8 cellular contexts compared by ENCODE assay signal in genomic region chr17:3012926-3013581, GRCh38. TPM values are rescaled to one million over a fixed set of nuclear protein-coding genes. Genes with fewer than 3 reads are reported as not detected.
DNase-seq lines count a peak whose midpoint lies in the region; ATAC-seq, FAIRE-seq and TF ChIP-seq lines count a peak whose summit lies in the region.

No MANE protein-coding gene starts in this region.

- intact Hi-C loops in esophagus muscularis mucosa (cut with DNase I): loop anchor here (1.0 to 2.0 kb wide), 2 partner anchors 164 to 184 kb away; no protein-coding TSS in a partner anchor
- intact Hi-C loops in naive thymus-derived CD4-positive, alpha-beta T cell (cut with micrococcal nuclease): loop anchor here (1.0 kb wide), 4 partner anchors 83 to 227 kb away; no protein-coding TSS in a partner anchor

- no peaks in the 10 kb centered on the region for H3K27me3 Mint-ChIP-seq in naive thymus-derived CD4-positive, alpha-beta T cell

- H3K4me1 ChIP-seq in esophagus muscularis mucosa: peaks cover 0 to 7% (median 0%) of the 10 kb centered on the region in 4 donors
- H3K4me1 ChIP-seq in naive thymus-derived CD4-positive, alpha-beta T cell (ENCODE audit: control insufficient read depth in 2 of 2, insufficient read depth in 2 of 2, low read length in 2 of 2): no peaks in the 10 kb centered on the region

- WGBS in esophagus muscularis mucosa: 58% methylated on average over 18 of the region's 21 CpGs

- TF ChIP-seq EP300 in esophagus muscularis mucosa (IDR thresholded peaks at IDR 0.05): no peak

- no peak overlapping the region for H3K4me3 Mint-ChIP-seq in naive thymus-derived CD4-positive, alpha-beta T cell

- CTCF ChIA-PET in AG04449 (lab: Yijun Ruan, JAX): interaction anchor here (0.9 to 2.0 kb wide), 5 partner anchors 9 to 188 kb away, joined by 3 to 7 read pairs (median 5); no protein-coding TSS in a partner anchor
- CTCF ChIA-PET in naive thymus-derived CD4-positive, alpha-beta T cell (lab: Charles Lee): interaction anchor here (0.6 to 6.5 kb wide), 16 partner anchors 10 to 737 kb away, joined by 3 to 46 read pairs (median 4); no protein-coding TSS in a partner anchor

- H3K4me3 ChIP-seq in AG04449 (ENCODE audit: low read depth, low read length): no peak overlapping the region
- no peak overlapping the region for H3K4me3 ChIP-seq in esophagus muscularis mucosa
- H3K4me3 ChIP-seq in naive thymus-derived CD4-positive, alpha-beta T cell (ENCODE audit: low read length): no peak overlapping the region

- H3K9me3 ChIP-seq in esophagus muscularis mucosa: no peaks in the 10 kb centered on the region
- no peaks in the 10 kb centered on the region for H3K9me3 ChIP-seq in naive thymus-derived CD4-positive, alpha-beta T cell (ENCODE audit: control insufficient read depth in 2 of 3, low read length in 3 of 3)

- H3K27ac ChIP-seq in esophagus muscularis mucosa (replicated peaks in 1 of 4): no peak overlapping the region
- no peak overlapping the region for H3K27ac ChIP-seq in naive thymus-derived CD4-positive, alpha-beta T cell (ENCODE audit: low read depth, low read length)

- peaks cover 0 to 35% (median 19%) of the 10 kb centered on the region in 4 donors for H3K36me3 ChIP-seq in esophagus muscularis mucosa
- H3K36me3 ChIP-seq in naive thymus-derived CD4-positive, alpha-beta T cell (ENCODE audit: control insufficient read depth in 2 of 3, insufficient read depth in 3 of 3, low read length in 3 of 3): peaks cover 0 to 49% (median 9%) of the 10 kb centered on the region in 3 experiments

- TF ChIP-seq POLR2A in esophagus muscularis mucosa (IDR thresholded peaks at IDR 0.05; ENCODE audit: low read depth): no peak

- peaks cover 0 to 3% (median 0%) of the 10 kb centered on the region in 7 donors for H3K4me1 Mint-ChIP-seq in naive thymus-derived CD4-positive, alpha-beta T cell

- peak; percentile 75 for TF ChIP-seq CTCF in AG04449 (IDR thresholded peaks at IDR 0.05; ENCODE audit: insufficient read depth, low read length, missing control alignments)
- peak; percentile 73 to 85 (median 79) for TF ChIP-seq CTCF in esophagus muscularis mucosa (IDR thresholded peaks at IDR 0.05)

- no peak overlapping the region for H3K27ac Mint-ChIP-seq in naive thymus-derived CD4-positive, alpha-beta T cell

- no peaks in the 10 kb centered on the region for H3K27me3 ChIP-seq in esophagus muscularis mucosa
- no peaks in the 10 kb centered on the region for H3K27me3 ChIP-seq in naive thymus-derived CD4-positive, alpha-beta T cell (ENCODE audit: control insufficient read depth in 2 of 2, insufficient read depth in 2 of 2, low read length in 2 of 2)

- DNase-seq in AG04449 (ENCODE audit: low read depth, low spot score): no peak
- DNase-seq in GM18507 (ENCODE audit: extremely low spot score, insufficient read length, low read depth): peak; percentile 67
- DNase-seq in NCI-H82 treated with DMSO at 0.1 percent for 48 hours (lab: John Stamatoyannopoulos, UW; ENCODE audit: unreplicated experiment): peak; percentile 34
- peak; percentile 63 for DNase-seq in activated CD8-positive, alpha-beta memory T cell treated with anti-CD3 and anti-CD28 coated beads, Interleukin-2, amount 50 U/mL, for 4 hours
- no peak for DNase-seq in esophagus muscularis mucosa (ENCODE audit: extremely low spot score)
- DNase-seq in naive thymus-derived CD4-positive, alpha-beta T cell: peak; percentile 38 to 62 (median 53)
- DNase-seq in stimulated activated naive CD4-positive, alpha-beta T cell treated with Interleukin-2 at 50 U/mL for 16 hours (lab: John Stamatoyannopoulos, UW): peak; percentile 25

- POLR2A ChIA-PET in AG04449 (lab: Yijun Ruan, JAX): no interaction called here
- POLR2A ChIA-PET in naive thymus-derived CD4-positive, alpha-beta T cell (lab: Charles Lee): interaction anchor here (0.9 to 1.1 kb wide), 3 partner anchors 19 to 230 kb away, joined by 3 to 4 read pairs (median 3); no protein-coding TSS in a partner anchor

- H3K9me3 Mint-ChIP-seq in naive thymus-derived CD4-positive, alpha-beta T cell: no peaks in the 10 kb centered on the region

- peaks cover 0 to 38% (median 8%) of the 10 kb centered on the region in 5 donors for H3K36me3 Mint-ChIP-seq in naive thymus-derived CD4-positive, alpha-beta T cell

- FAIRE-seq in GM18507 (lab: Jason Lieb, UNC): peak; percentile 81

- ATAC-seq in naive thymus-derived CD4-positive, alpha-beta T cell: peak; percentile 82
- no peak for ATAC-seq in HG03442 (IDR thresholded peaks at IDR 0.05; ENCODE audit: unreplicated experiment)

RNA-seq across cellular contexts. Expression of gene OR1D5, which starts 50.4 kb away (rescaled TPM):
- not detected for total RNA-seq in esophagus muscularis mucosa
- not detected for total RNA-seq in naive thymus-derived CD4-positive, alpha-beta T cell
- polyA plus RNA-seq in naive thymus-derived CD4-positive, alpha-beta T cell: not detected

Comparison
In these comparisons a context has a peak if more than half of its experiments do, and no peak if none do; other contexts are left out.
1. DNase-seq: peak in GM18507 (single experiment), NCI-H82 treated with DMSO at 0.1 percent for 48 hours (single experiment), activated CD8-positive, alpha-beta memory T cell treated with anti-CD3 and anti-CD28 coated beads, Interleukin-2, amount 50 U/mL, for 4 hours (single experiment), naive thymus-derived CD4-positive, alpha-beta T cell (9 of 9) and stimulated activated naive CD4-positive, alpha-beta T cell treated with Interleukin-2 at 50 U/mL for 16 hours (single experiment); none in AG04449 (single experiment) and esophagus muscularis mucosa (single experiment).